In the genomic region with DNA sequence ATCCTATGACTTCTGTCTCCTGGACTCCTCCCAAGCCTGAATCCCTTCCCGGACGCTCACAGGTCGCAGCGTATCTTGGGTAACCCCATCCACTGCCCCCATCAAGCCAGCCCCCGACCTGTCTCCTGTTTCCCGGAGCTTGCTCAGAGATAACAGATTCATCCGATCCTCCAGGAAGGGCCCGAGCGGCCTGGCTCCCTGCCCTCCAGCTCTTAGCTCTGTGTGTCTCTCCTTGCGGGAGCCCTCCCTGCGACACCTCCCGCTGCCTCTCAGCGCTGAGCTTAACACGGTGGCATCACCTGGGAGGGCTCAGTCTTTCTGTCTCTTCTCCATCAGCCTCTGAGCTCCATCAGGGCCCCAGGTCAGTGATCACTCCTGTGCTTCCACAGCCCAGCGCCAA, we compare ENCODE assay signal across 20 cellular contexts. TPM values are rescaled to one million over a fixed set of nuclear protein-coding genes. Genes with fewer than 3 reads are reported as not detected.
DNase-seq lines count a peak whose midpoint lies in the region; ATAC-seq, FAIRE-seq and TF ChIP-seq lines count a peak whose summit lies in the region.
"Had no signal": no experiment of that assay in that cellular context is flagged by ENCODE, and none has a peak within 500 bp of the region (broad histone marks: within the 10 kb centered on the region; RNA-seq: fewer than 3 reads in every experiment).

No MANE protein-coding gene starts in this region.

- ATAC-seq in Right ventricle myocardium inferior (no peak), left cardiac atrium (no peak), aorta (ENCODE audit: low FRiP score) (no peak), HG03045 (IDR thresholded peaks at IDR 0.05; ENCODE audit: unreplicated experiment) (no peak)

- H3K14ac ChIP-seq in H1 (ENCODE audit: insufficient read length) = no peak overlapping the region

- no peak for TF ChIP-seq EP300 in H1 (IDR thresholded peaks at IDR 0.05; ENCODE audit: borderline replicate concordance in 1 of 2, low read depth in 2 of 2, low read length in 2 of 2)

- H3K9me3 ChIP-seq in H1 (ENCODE audit: insufficient read depth in 2 of 2, low read depth in 1 of 2, low read length in 1 of 2) (peaks cover 9 to 10% of the 10 kb centered on the region in 2 experiments; a peak in 3 of 4 replicates), osteoblast (ENCODE audit: low read depth, low read length) (no peaks in the 10 kb centered on the region), aorta (ENCODE audit: control insufficient read depth, low read length) (no peaks in the 10 kb centered on the region), Caco-2 (no peaks in the 10 kb centered on the region; the same call in 1 of the 2 replicates), Peyer's patch (no peaks in the 10 kb centered on the region)
- H3K9me3 ChIP-seq: HAP-1 had no signal

- no peak overlapping the region for H3K4me3 Mint-ChIP-seq in Caco-2 (ENCODE audit: unreplicated experiment)

- 0 out of 2 replicates have a peak overlapping the region, but pooled peaks have one; percentile 50 for H2BK12ac ChIP-seq in H1 (ENCODE audit: low read depth, low read length)

- H3K23ac ChIP-seq in H1 (ENCODE audit: insufficient read length) = no peak overlapping the region

- peaks cover 0 to 13% of the 10 kb centered on the region in 2 experiments for H4K20me1 ChIP-seq in H1 (replicated peaks in 1 of 2; ENCODE audit: control insufficient read depth in 1 of 2, insufficient read depth in 2 of 2, low read length in 2 of 2)
- H4K20me1 ChIP-seq in osteoblast (ENCODE audit: insufficient read depth, low read length) = no peaks in the 10 kb centered on the region

- FAIRE-seq in H1 (lab: Jason Lieb, UNC) = no peak
- FAIRE-seq: D721Med, GM19239 had no signal

- peaks cover 21% of the 10 kb centered on the region for H3K9me3 Mint-ChIP-seq in Caco-2 (ENCODE audit: unreplicated experiment)

- H3K79me2 ChIP-seq in H1 (ENCODE audit: control insufficient read depth in 1 of 2, insufficient read depth in 2 of 2, low read length in 2 of 2) = peaks cover 0 to 4% of the 10 kb centered on the region in 2 experiments; a peak in 1 of 4 replicates
- no peaks in the 10 kb centered on the region for H3K79me2 ChIP-seq in osteoblast (ENCODE audit: insufficient read depth, low read length)

- CTCF ChIA-PET in H1 (lab: Charles Lee; ENCODE audit: partially characterized antibody) = interaction anchor here (0.7 to 1.7 kb wide), 3 partner anchors 13 to 30 kb away, joined by 3 to 4 read pairs (median 3); no protein-coding TSS in a partner anchor
- CTCF ChIA-PET in Caco-2 (lab: Charles Lee) = no interaction called here

- H2BK120ac ChIP-seq in H1 (replicated peaks; ENCODE audit: low read depth, low read length) = no peak overlapping the region

- no peak overlapping the region for H2BK5ac ChIP-seq in H1 (ENCODE audit: low read depth, low read length)

- peaks cover 14% of the 10 kb centered on the region; the same call in 1 of the 2 replicates for H3K23me2 ChIP-seq in H1 (ENCODE audit: low read depth, low read length)

- H3K36me3 Mint-ChIP-seq in Caco-2 (ENCODE audit: insufficient read depth, unreplicated experiment) = peaks cover 9% of the 10 kb centered on the region

- H3K27ac ChIP-seq in H1 (ENCODE audit: low read depth, low read length) = no peak overlapping the region
- no peak overlapping the region for H3K27ac ChIP-seq in osteoblast (ENCODE audit: low read depth, low read length)
- H3K27ac ChIP-seq in aorta (ENCODE audit: low read depth in 1 of 2, low read length in 2 of 2) = no peak overlapping the region
- H3K27ac ChIP-seq in Peyer's patch = no peak overlapping the region
- H3K27ac ChIP-seq: C4-2B, HL-60 had no signal

- H2AFZ ChIP-seq in H1 (ENCODE audit: low read length) = no peak overlapping the region
- H2AFZ ChIP-seq in osteoblast (ENCODE audit: low read length) = no peak overlapping the region

- no peak overlapping the region for H3K18ac ChIP-seq in H1 (ENCODE audit: extremely low read depth, low read length)

- H3K4me3 ChIP-seq in H1 (ENCODE audit: extremely low read depth in 1 of 4, insufficient read depth in 2 of 4, low read depth in 3 of 4, low read length in 4 of 4) = no peak overlapping the region
- H3K4me3 ChIP-seq in osteoblast (ENCODE audit: insufficient read depth, low read length) = no peak overlapping the region
- H3K4me3 ChIP-seq in aorta (ENCODE audit: low read length in 2 of 2) = no peak overlapping the region
- H3K4me3 ChIP-seq in Caco-2 (ENCODE audit: low read depth, low read length) = no peak overlapping the region
- no peak overlapping the region for H3K4me3 ChIP-seq in Peyer's patch
- H3K4me3 ChIP-seq: HAP-1 had no signal

- DNase-seq in Right ventricle myocardium inferior (ENCODE audit: missing footprints) (peak; percentile 56), left cardiac atrium (no peak), H1 (ENCODE audit: low read depth in 1 of 2, low spot score in 2 of 2) (no peak), osteoblast (ENCODE audit: insufficient read length, low spot score, missing footprints) (peak; percentile 57), aorta (peak; percentile 18 to 71), Caco-2 (no peak), Peyer's patch (no peak)
- DNase-seq: 8988T; AML-193; CD4-positive, alpha-beta memory T cell; DMS53; GF-D8; GOT3; IMR-90 had no signal

- no peak overlapping the region for H4K5ac ChIP-seq in H1 (ENCODE audit: insufficient read length, low read depth, low read length)

- TF ChIP-seq RAD21 in H1 (IDR thresholded peaks at IDR 0.05 in 1 of 2, conservative IDR thresholded peaks at IDR 0.05 in 1 of 2; ENCODE audit: low read depth in 2 of 2, low read length in 2 of 2) = no peak

- intact Hi-C loops in Right ventricle myocardium inferior (cut with DNase I) = no loop called here
- intact Hi-C loops in left cardiac atrium (cut with DNase I) = no loop called here
- intact Hi-C loops in aorta (cut with DNase I) = loop anchor here in 1 of 2 donors (5.0 kb wide), 1 partner anchor 173 kb away; no protein-coding TSS in a partner anchor
- intact Hi-C loops in Caco-2 (cut with micrococcal nuclease; ENCODE audit: unreplicated experiment) = no loop called here

- H3K4me2 ChIP-seq in H1 (ENCODE audit: insufficient read depth in 1 of 2, low read depth in 2 of 2, low read length in 2 of 2) (no peak overlapping the region), osteoblast (ENCODE audit: insufficient read depth, low read length) (no peak overlapping the region)

- POLR2A ChIA-PET in H1 (lab: Charles Lee; ENCODE audit: partially characterized antibody) = no interaction called here
- POLR2A ChIA-PET in Caco-2 (lab: Charles Lee) = no interaction called here

- H2BK15ac ChIP-seq in H1 (ENCODE audit: low read length) = no peak overlapping the region

- H3K4me1 Mint-ChIP-seq in Caco-2 (ENCODE audit: low read depth, unreplicated experiment) = peaks cover 12% of the 10 kb centered on the region

- no TSS peak for BruUV-seq in Caco-2 (replicated peaks; lab: Mats Ljungman, UMichigan)

- no peak overlapping the region for H3K56ac ChIP-seq in H1 (replicated peaks; ENCODE audit: insufficient read length, low read depth, low read length)

- H3K4me1 ChIP-seq in H1 (replicated peaks in 1 of 4; ENCODE audit: control insufficient read depth in 3 of 4, insufficient read depth in 4 of 4, low read length in 3 of 4) (peaks cover 3 to 10% (median 5%) of the 10 kb centered on the region in 4 experiments; a peak in 5 of 7 replicates), osteoblast (ENCODE audit: insufficient read depth, low read length) (peaks cover 9% of the 10 kb centered on the region), aorta (ENCODE audit: control insufficient read depth in 1 of 2, insufficient read depth in 2 of 2, low read length in 2 of 2) (no peaks in the 10 kb centered on the region), Caco-2 (0 out of 2 replicates have a peak, but pooled peaks cover 2% of the 10 kb centered on the region), Peyer's patch (peaks cover 0 to 8% (median 6%) of the 10 kb centered on the region in 4 donors)

- peaks cover 8% of the 10 kb centered on the region for H3K27me3 Mint-ChIP-seq in Caco-2 (ENCODE audit: insufficient read depth, unreplicated experiment)

- H3K27ac Mint-ChIP-seq in Caco-2 (ENCODE audit: unreplicated experiment) = no peak overlapping the region
- H3K27ac Mint-ChIP-seq: CD4-positive, alpha-beta memory T cell had no signal

- WGBS in H1 (ENCODE audit: extremely low coverage in 1 of 2, insufficient coverage in 1 of 2, insufficient read length in 1 of 2, insufficient replicate concordance in 2 of 2, low coverage in 1 of 2, low lambda C conversion rate in 2 of 2, missing lambda C conversion rate in 1 of 2), 2 experiments = 92% methylated on average over 13 of the region's 15 CpGs; no CpG with 5 or more reads in 1 of the 2 experiments
- WGBS in aorta, 2 donors = 85 to 88% methylated on average over 15 of the region's 15 CpGs

- H2AK5ac ChIP-seq in H1 (ENCODE audit: low read depth, low read length) = no peak overlapping the region

- H4K91ac ChIP-seq in H1 (replicated peaks; ENCODE audit: insufficient read length, low read length) = no peak overlapping the region

- H3K9ac ChIP-seq in H1 (replicated peaks in 1 of 4; ENCODE audit: extremely low read depth in 1 of 4, low read depth in 3 of 4, low read length in 3 of 4) = no peak overlapping the region

- no peak overlapping the region for H3K4ac ChIP-seq in H1 (replicated peaks; ENCODE audit: insufficient read length, low read depth, low read length)

- no peaks in the 10 kb centered on the region; the same call in 1 of the 2 replicates for H3K79me1 ChIP-seq in H1 (ENCODE audit: low read depth, low read length)

- H3K27me3 ChIP-seq in H1 (replicated peaks in 1 of 4; ENCODE audit: control insufficient read depth in 3 of 4, extremely low read depth in 1 of 4, insufficient read depth in 3 of 4, low read length in 3 of 4) (peaks cover 0 to 18% (median 9%) of the 10 kb centered on the region in 4 experiments; a peak in 6 of 7 replicates), osteoblast (ENCODE audit: insufficient read depth, low read length) (peaks cover 8% of the 10 kb centered on the region), aorta (ENCODE audit: control insufficient read depth in 1 of 2, insufficient read depth in 2 of 2, low read length in 1 of 2) (no peaks in the 10 kb centered on the region), Caco-2 (replicated peaks; ENCODE audit: control insufficient read depth, insufficient read depth, low read length) (no peaks in the 10 kb centered on the region), Peyer's patch (no peaks in the 10 kb centered on the region)

- no peak overlapping the region for H4K8ac ChIP-seq in H1 (ENCODE audit: extremely low read depth, insufficient read depth, low read length)

- H2BK20ac ChIP-seq in H1 (ENCODE audit: low read length) = no peak overlapping the region

- TF ChIP-seq CTCF in H1 (IDR thresholded peaks at IDR 0.05; ENCODE audit: control extremely low read depth in 1 of 3, insufficient read depth in 1 of 3, low read depth in 1 of 3, low read length in 3 of 3) (no peak), osteoblast (IDR thresholded peaks at IDR 0.05; ENCODE audit: extremely low read depth, low read depth, low read length) (no peak), Caco-2 (IDR thresholded peaks at IDR 0.05; ENCODE audit: insufficient read depth in 1 of 2, low read depth in 1 of 2, low read length in 1 of 2, severe bottlenecking in 1 of 2, unreplicated experiment in 1 of 2) (no peak), Peyer's patch (IDR thresholded peaks at IDR 0.05) (no peak)

- H3K36me3 ChIP-seq in H1 (ENCODE audit: control insufficient read depth in 2 of 4, insufficient read depth in 4 of 4, low read length in 3 of 4) (no peaks in the 10 kb centered on the region; a peak in 1 of 8 replicates), osteoblast (ENCODE audit: insufficient read depth, low read length) (no peaks in the 10 kb centered on the region), aorta (ENCODE audit: control insufficient read depth in 1 of 2, insufficient read depth in 2 of 2, low read length in 1 of 2) (no peaks in the 10 kb centered on the region), Caco-2 (ENCODE audit: control insufficient read depth, insufficient read depth, low read length) (no peaks in the 10 kb centered on the region), Peyer's patch (no peaks in the 10 kb centered on the region)
- H3K36me3 ChIP-seq: HAP-1 had no signal

- TF ChIP-seq POLR2A in H1 (IDR thresholded peaks at IDR 0.05; ENCODE audit: control extremely low read depth in 1 of 2, low read depth in 2 of 2, low read length in 2 of 2) = no peak
- no peak for TF ChIP-seq POLR2A in Peyer's patch (IDR thresholded peaks at IDR 0.05)

RNA-seq across cellular contexts. Expression of a gene that starts 4.3 kb away (rescaled TPM):
- total RNA-seq in Right ventricle myocardium inferior = 9.8 TPM
- total RNA-seq in left cardiac atrium = 10 to 100 TPM; 10.5 to 14.1 TPM
- 2.7 and 4.4 TPM in 2 replicates for total RNA-seq in H1 (2021; fragmentation: NEBNext Ultra II Directional; extraction: Animal tissue kit (Norgen Biotek cat#: 25700))
- 3.4 and 5.0 TPM in 2 replicates for polyA plus RNA-seq in H1 (2011; rRNA removed)
- polyA plus RNA-seq in H1 (2011; cell fraction: cytosol; rRNA removed) = 4.2 TPM
- 7.2 TPM for polyA plus RNA-seq in H1 (2011; cell fraction: nucleus; rRNA removed)
- polyA plus RNA-seq in H1 (2012, experiment 1 of 2) = 3.0 to 4.2 TPM (median 3.7 TPM) in 4 replicates
- polyA plus RNA-seq in H1 (2012, experiment 2 of 2) = 1.4 TPM
- 1.6 TPM for polyA plus RNA-seq in H1 (2013, experiment 1 of 2)
- polyA plus RNA-seq in H1 (2013, experiment 2 of 2) = 2.3 TPM
- 0.50 and 1.6 TPM in 2 replicates for polyA minus RNA-seq in H1 (2011; rRNA and poly(A)+ RNA removed)
- 2.0 TPM for polyA minus RNA-seq in H1 (2011; cell fraction: cytosol; rRNA and poly(A)+ RNA removed)
- 2.2 TPM for polyA minus RNA-seq in H1 (2011; cell fraction: nucleus; rRNA and poly(A)+ RNA removed)
- total RNA-seq in osteoblast = 1.8 and 2.9 TPM in 2 replicates
- 10 to 100 TPM; 36.6 to 67.3 TPM for total RNA-seq in aorta
- polyA plus RNA-seq in aorta = 1 to 10 TPM in 1 of 2 donors, under 1 TPM in 1; 0.63 to 4.3 TPM
- total RNA-seq in Caco-2 (2022) = 0.67 and 0.82 TPM in 2 replicates
- 10 to 100 TPM in 1 of 4 donors, 1 to 10 TPM in 2, not detected in 1; 1.8 to 17.3 (median 3.5) TPM for total RNA-seq in Peyer's patch

Comparison
In these comparisons a context has a peak if more than half of its experiments do, and no peak if none do; other contexts are left out.
1. DNase-seq: peak in Right ventricle myocardium inferior (single experiment), osteoblast (single experiment) and aorta (2 of 2); none in left cardiac atrium (single experiment), H1 (0 of 2), Caco-2 (0 of 2) and Peyer's patch (0 of 3).